ENCODE assay signal across 13 cellular contexts in the genomic region with DNA sequence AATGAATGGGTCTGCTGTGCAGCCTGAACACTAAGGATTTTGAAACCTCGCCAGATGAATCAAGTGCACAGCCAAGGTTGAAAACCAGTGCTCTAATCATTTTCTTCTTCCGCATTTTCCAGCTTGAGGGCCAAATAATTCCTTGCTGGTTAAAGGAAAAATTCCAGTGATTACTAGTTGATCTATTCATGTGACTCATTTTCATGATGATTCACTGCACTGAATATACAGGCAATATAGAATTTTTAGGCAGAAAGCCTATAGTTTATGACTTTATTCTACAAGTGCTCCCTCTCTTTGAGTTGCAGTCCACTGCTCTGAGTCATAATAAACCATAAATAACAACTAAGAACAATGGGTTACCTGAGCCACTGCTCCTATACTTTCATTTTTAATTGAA.
"Had no signal": no experiment of that assay in that cellular context is flagged by ENCODE, and none has a peak within 500 bp of the region (broad histone marks: within the 10 kb centered on the region; RNA-seq: fewer than 3 reads in every experiment).

No MANE protein-coding gene starts in this region.

- DNase-seq: activated CD4-positive, alpha-beta memory T cell treated with anti-CD3 and anti-CD28 coated beads, Interleukin-2, amount 10 ng/mL, durations not matched to agents 7 days and 5 days; activated CD4-positive, alpha-beta T cell treated with anti-CD3 and anti-CD28 coated beads for 1 hour; activated gamma-delta T cell; activated T-cell treated with anti-CD3 and anti-CD28 coated beads, Interleukin-2, amount 50 U/mL, for 48 hours; amygdala; dorsolateral prefrontal cortex; head of caudate nucleus; mucosa of descending colon; naive thymus-derived CD8-positive, alpha-beta T cell; right cardiac atrium; small intestine had no signal

- H3K4me1 Mint-ChIP-seq: activated CD4-positive, alpha-beta memory T cell treated with anti-CD3 and anti-CD28 coated beads, Interleukin-2, amount 10 ng/mL, durations not matched to agents 7 days and 5 days; naive thymus-derived CD8-positive, alpha-beta T cell had no signal

- H3K36me3 Mint-ChIP-seq: activated naive CD8-positive, alpha-beta T cell had no signal

- H3K9me3 Mint-ChIP-seq: activated CD4-positive, alpha-beta memory T cell treated with anti-CD3 and anti-CD28 coated beads, Interleukin-2, amount 10 ng/mL, durations not matched to agents 7 days and 5 days had no signal

- H3K27ac Mint-ChIP-seq: activated CD4-positive, alpha-beta memory T cell treated with anti-CD3 and anti-CD28 coated beads, Interleukin-2, amount 10 ng/mL, durations not matched to agents 7 days and 5 days; activated naive CD8-positive, alpha-beta T cell; naive thymus-derived CD8-positive, alpha-beta T cell; progenitor cell of endocrine pancreas had no signal

- H3K4me3 Mint-ChIP-seq: activated CD4-positive, alpha-beta memory T cell treated with anti-CD3 and anti-CD28 coated beads, Interleukin-2, amount 10 ng/mL, durations not matched to agents 7 days and 5 days; activated naive CD8-positive, alpha-beta T cell; naive thymus-derived CD8-positive, alpha-beta T cell had no signal

- H3K27me3 Mint-ChIP-seq: activated CD4-positive, alpha-beta memory T cell treated with anti-CD3 and anti-CD28 coated beads, Interleukin-2, amount 10 ng/mL, durations not matched to agents 7 days and 5 days had no signal
